In genomic region chr3:38320638-38321037, GRCh38 we compare ENCODE assay signal across 2 cellular contexts. TPM values are rescaled to one million over a fixed set of nuclear protein-coding genes. Genes with fewer than 3 reads are reported as not detected.
"Had no signal": no experiment of that assay in that cellular context is flagged by ENCODE, and none has a peak within 500 bp of the region (broad histone marks: within the 10 kb centered on the region; RNA-seq: fewer than 3 reads in every experiment).

No MANE protein-coding gene starts in this region.

RNA-seq across cellular contexts. Expression of gene SLC22A14, which starts 38.5 kb away (rescaled TPM):
- total RNA-seq: G401, GM12878 had no signal
- polyA plus RNA-seq: GM12878 had no signal

RNA-seq across cellular contexts. Expression of gene SLC22A13, which starts 55.0 kb away (rescaled TPM):
- total RNA-seq: G401 had no signal
